17 cellular contexts compared by ENCODE assay signal in the genomic region with DNA sequence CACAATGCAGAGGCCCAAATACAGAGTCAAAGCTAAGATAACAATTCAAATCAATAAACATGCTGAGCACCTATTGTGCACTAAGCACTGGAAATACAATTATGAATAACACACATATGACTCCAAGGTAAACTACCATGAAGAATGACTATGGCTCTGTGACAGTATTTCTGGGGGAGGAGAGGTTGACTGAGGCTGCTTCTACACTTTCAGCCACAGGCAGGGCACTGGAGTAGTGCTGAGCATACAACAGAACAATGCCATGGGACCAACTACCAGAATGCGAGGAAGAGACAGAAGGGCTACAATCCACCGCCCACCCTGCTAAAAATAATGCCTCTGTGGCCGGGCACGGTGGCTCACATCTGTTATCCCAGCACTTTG. TPM values are rescaled to one million over a fixed set of nuclear protein-coding genes. Genes with fewer than 3 reads are reported as not detected.
"Had no signal": no experiment of that assay in that cellular context is flagged by ENCODE, and none has a peak within 500 bp of the region (broad histone marks: within the 10 kb centered on the region; RNA-seq: fewer than 3 reads in every experiment).

No MANE protein-coding gene starts in this region.

- H3K27ac ChIP-seq: ascending aorta, left lung, skin epidermis, stomach, upper lobe of right lung had no signal

- H3K27ac Mint-ChIP-seq: T-helper 1 cell treated with Interleukin-12 subunit alpha and Interleukin-12 subunit beta and Interleukin-4 antibody, amounts not matched to agents 30 μg/mL and 1 μg/mL, for 36 hours had no signal

- H3K9me3 Mint-ChIP-seq: T-helper 1 cell treated with Interleukin-12 subunit alpha and Interleukin-12 subunit beta and Interleukin-4 antibody, amounts not matched to agents 30 μg/mL and 1 μg/mL, for 36 hours had no signal

- H3K27me3 ChIP-seq: ascending aorta, left lung, stomach, upper lobe of right lung had no signal

- DNase-seq: activated CD8-positive, alpha-beta memory T cell treated with anti-CD3 and anti-CD28 coated beads for 24 hours; activated CD8-positive, alpha-beta memory T cell treated with anti-CD3 and anti-CD28 coated beads, Interleukin-2, amount 50 U/mL, for 48 hours; activated naive CD4-positive, alpha-beta T cell treated with Interleukin-2 at 50 U/mL for 16 hours; cerebellar nuclear complex; cortex of kidney; kidney; occipital lobe; retina; stimulated activated CD4-positive, alpha-beta T cell treated with anti-CD3 and anti-CD28 coated beads, Interleukin-2, amount 100 ng/mL, for 48 hours; stomach; upper lobe of right lung had no signal

- H3K4me1 ChIP-seq: ascending aorta had no signal

- H3K36me3 ChIP-seq: ascending aorta, left lung, stomach, upper lobe of right lung had no signal

- ATAC-seq: activated CD4-positive, CD25-positive, alpha-beta regulatory T cell treated with anti-CD3 and anti-CD28 coated beads, Interleukin-2, amount 50 U/mL, for 24 hours had no signal

- H3K4me3 Mint-ChIP-seq: T-helper 1 cell treated with Interleukin-12 subunit alpha and Interleukin-12 subunit beta and Interleukin-4 antibody, amounts not matched to agents 30 μg/mL and 1 μg/mL, for 36 hours had no signal

- H3K4me3 ChIP-seq: ascending aorta, left lung, skin epidermis, stomach, upper lobe of right lung had no signal

- H3K9me3 ChIP-seq: ascending aorta, left lung, stomach, upper lobe of right lung had no signal

RNA-seq across cellular contexts. Expression of gene TEC, which starts 13.7 kb away (rescaled TPM):
- polyA plus RNA-seq: neural cell had no signal
